ENCODE assay signal across 27 cellular contexts in the genomic region with DNA sequence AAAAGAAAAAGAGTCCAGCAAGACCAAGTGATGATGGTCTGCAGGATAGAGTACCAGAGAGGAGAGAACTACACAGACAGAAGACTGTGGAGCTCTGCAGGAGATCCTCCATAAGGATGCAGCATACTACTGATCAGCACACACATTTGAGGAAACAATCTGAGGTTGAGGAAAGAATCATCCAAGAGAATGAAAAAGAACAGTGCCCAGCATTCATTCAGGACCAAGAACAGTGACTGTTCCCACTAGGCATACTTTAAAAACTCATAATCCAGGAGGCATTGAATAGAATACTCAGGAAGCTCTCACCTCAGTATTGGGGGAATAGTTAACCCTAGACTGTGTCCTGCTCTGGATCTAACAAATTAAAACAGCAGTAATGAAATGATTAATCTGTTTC.
"Had no signal": no experiment of that assay in that cellular context is flagged by ENCODE, and none has a peak within 500 bp of the region (broad histone marks: within the 10 kb centered on the region; RNA-seq: fewer than 3 reads in every experiment).

No MANE protein-coding gene starts in this region.

- DNase-seq: cerebellar nuclear complex; colonic mucosa; cortex of kidney; effector CD8-positive, alpha-beta T cell; effector memory CD8-positive, alpha-beta T cell; endodermal cell; erythroblast; esophagus squamous epithelium; foreskin fibroblast; foreskin melanocyte; gastrocnemius medialis; glutamatergic neuron; head of caudate nucleus; hippocampal formation; kidney; kidney glomerular epithelial cell; left lung; lower lobe of right lung; mesenchymal stem cell; mucosa of descending colon; naive B cell had no signal

- H3K9me3 ChIP-seq: colonic mucosa, gastrocnemius medialis, lower lobe of right lung had no signal

- H3K27me3 ChIP-seq: colonic mucosa, esophagus squamous epithelium, gastrocnemius medialis, left lung had no signal

- H3K27ac ChIP-seq: colonic mucosa, epithelial cell of prostate, esophagus squamous epithelium, gastrocnemius medialis, left lung, lower lobe of right lung had no signal

- H3K4me1 Mint-ChIP-seq: endodermal cell, naive B cell had no signal

- H3K36me3 ChIP-seq: colonic mucosa, esophagus squamous epithelium, gastrocnemius medialis, left lung, lower lobe of right lung had no signal

- H3K27ac Mint-ChIP-seq: dendritic cell treated with granulocyte-macrophage colony-stimulating factor and Interleukin-4, amounts not matched to agents 40 ng/mL and 50 ng/mL, for 4 days; effector memory CD8-positive, alpha-beta T cell; endodermal cell; mesothelial cell of epicardium; naive B cell had no signal

- H3K4me3 Mint-ChIP-seq: dendritic cell treated with granulocyte-macrophage colony-stimulating factor and Interleukin-4, amounts not matched to agents 40 ng/mL and 50 ng/mL, for 4 days; effector memory CD8-positive, alpha-beta T cell; endodermal cell; mesothelial cell of epicardium; naive B cell had no signal

- H3K4me1 ChIP-seq: colonic mucosa, esophagus squamous epithelium, gastrocnemius medialis, left lung, lower lobe of right lung had no signal

- H3K4me3 ChIP-seq: colonic mucosa, esophagus squamous epithelium, gastrocnemius medialis, left lung, lower lobe of right lung, mucosa of descending colon had no signal

- ATAC-seq: effector memory CD8-positive, alpha-beta T cell; esophagus mucosa; gastrocnemius medialis; left lung; lower lobe of right lung; mucosa of descending colon had no signal

- FAIRE-seq: endometrium, islet of Langerhans, kidney had no signal
